8 cellular contexts compared by ENCODE assay signal in genomic region chr5:142716963-142717362, GRCh38. TPM values are rescaled to one million over a fixed set of nuclear protein-coding genes. Genes with fewer than 3 reads are reported as not detected.
DNase-seq lines count a peak whose midpoint lies in the region; ATAC-seq and TF ChIP-seq lines count a peak whose summit lies in the region.

No MANE protein-coding gene starts in this region.

- intact Hi-C loops in stomach (cut with DNase I; ENCODE audit: low total_unique reads) = loop anchor here (5.0 kb wide), 1 partner anchor 165 kb away; no protein-coding TSS in a partner anchor

- TF ChIP-seq EP300 in stomach (IDR thresholded peaks at IDR 0.05) = no peak

- ATAC-seq in GM18870 (IDR thresholded peaks at IDR 0.05; ENCODE audit: unreplicated experiment) = peak; percentile 45

- peak; percentile 83 for TF ChIP-seq CTCF in BE2C (IDR thresholded peaks at IDR 0.05; ENCODE audit: low read depth, low read length)
- TF ChIP-seq CTCF in SU-DHL-6 (IDR thresholded peaks at IDR 0.05; ENCODE audit: insufficient read depth, low read length, poor library complexity, severe bottlenecking) = peak; percentile 18
- TF ChIP-seq CTCF in stomach (IDR thresholded peaks at IDR 0.05) = peak in 2 of 7 experiments; percentile 18 to 39

- DNase-seq in BE2C = peak; percentile 79
- DNase-seq in HuH-7.5 (ENCODE audit: low spot score) = peak; percentile 28
- peak; percentile 56 for DNase-seq in dedifferentiated amniotic fluid mesenchymal stem cell (ENCODE audit: extremely low spot score)
- DNase-seq in left kidney (ENCODE audit: low read depth, low spot score) = peak; percentile 89
- DNase-seq in stomach = peak; percentile 52
- no peak for DNase-seq in NK-92 treated with Interleukin-12 subunit alpha and Interleukin-12 subunit beta, amount 100 ng/mL, for 24 hours (lab: John Stamatoyannopoulos, UW)

- H3K79me2 ChIP-seq in SU-DHL-6 (ENCODE audit: insufficient read depth, low read length) = no peaks in the 10 kb centered on the region

- H3K27me3 ChIP-seq in BE2C = no peaks in the 10 kb centered on the region
- H3K27me3 ChIP-seq in SU-DHL-6 (ENCODE audit: low read length) = no peaks in the 10 kb centered on the region
- no peaks in the 10 kb centered on the region for H3K27me3 ChIP-seq in stomach

- H3K9me3 ChIP-seq in BE2C (no peaks in the 10 kb centered on the region), SU-DHL-6 (ENCODE audit: insufficient read depth, low read length) (no peaks in the 10 kb centered on the region), stomach (no peaks in the 10 kb centered on the region)

- H3K4me2 ChIP-seq in SU-DHL-6 (ENCODE audit: low read depth, low read length, poor library complexity, severe bottlenecking) = no peak overlapping the region

- 10 to 24% (median 14%) methylated on average over 6 of the region's 6 CpGs for WGBS in stomach, 5 donors

- H3K9ac ChIP-seq in SU-DHL-6 (ENCODE audit: low read length) = no peak overlapping the region

- TF ChIP-seq POLR2A in stomach (IDR thresholded peaks at IDR 0.05) = no peak

- H2AFZ ChIP-seq in SU-DHL-6 (ENCODE audit: low read depth, low read length, severe bottlenecking) = no peak overlapping the region

- H4K20me1 ChIP-seq in SU-DHL-6 (ENCODE audit: low read depth, low read length) = no peaks in the 10 kb centered on the region

- H3K36me3 ChIP-seq in BE2C (no peaks in the 10 kb centered on the region), SU-DHL-6 (ENCODE audit: low read length) (no peaks in the 10 kb centered on the region), stomach (no peaks in the 10 kb centered on the region)

- H3K9me2 ChIP-seq in SU-DHL-6 (replicated peaks; ENCODE audit: insufficient read depth, low read length) = no peaks in the 10 kb centered on the region

- H3K4me3 ChIP-seq in BE2C (ENCODE audit: low read depth, low read length) (no peak overlapping the region), SU-DHL-6 (ENCODE audit: insufficient read depth, low read length, poor library complexity, severe bottlenecking) (no peak overlapping the region), stomach (no peak overlapping the region)

- H3K4me1 ChIP-seq in BE2C (peaks cover 15% of the 10 kb centered on the region), stomach (peaks cover 8 to 40% (median 26%) of the 10 kb centered on the region in 4 donors)

- H3K27ac ChIP-seq in SU-DHL-6 (ENCODE audit: low read depth, low read length) = no peak overlapping the region
- H3K27ac ChIP-seq in stomach = no peak overlapping the region

- no peaks in the 10 kb centered on the region for H3F3A ChIP-seq in SU-DHL-6 (ENCODE audit: insufficient read depth)

RNA-seq across cellular contexts. Expression of gene FGF1, which starts 31.1 kb away (rescaled TPM):
- polyA plus RNA-seq in BE2C (2012; ENCODE audit: insufficient read depth, insufficient read length, low read depth) = 1.6 TPM
- 1 to 10 TPM in 2 of 5 donors, not detected in 3; 1.0 to 3.5 TPM for total RNA-seq in stomach
- polyA plus RNA-seq in stomach = 1 to 10 TPM in 1 of 3 donors, under 1 TPM in 2; 0.73 to 1.6 (median 0.92) TPM

RNA-seq across cellular contexts. Expression of gene ARHGAP26, which starts 53.2 kb away (rescaled TPM):
- 4.3 TPM for polyA plus RNA-seq in BE2C (2012; ENCODE audit: insufficient read depth, insufficient read length, low read depth)
- 100 to 1,000 TPM in 1 of 5 donors, 10 to 100 TPM in 4; 26.8 to 115 (median 70.7) TPM for total RNA-seq in stomach
- 1 to 10 TPM; 4.0 to 4.5 (median 4.4) TPM for polyA plus RNA-seq in stomach
